8 cellular contexts compared by ENCODE assay signal in genomic region chr4:186725422-186726149, GRCh38. TPM values are rescaled to one million over a fixed set of nuclear protein-coding genes. Genes with fewer than 3 reads are reported as not detected.
A peak's percentile ranks its signal among the peaks of the same experiment; 100 is the strongest.
DNase-seq lines count a peak whose midpoint lies in the region; ATAC-seq, FAIRE-seq and TF ChIP-seq lines count a peak whose summit lies in the region.

No MANE protein-coding gene starts in this region.

- peak overlapping the region; percentile 90 for H3K27ac Mint-ChIP-seq in stimulated activated naive B cell treated with anti-CD40 and anti-IgM and Interleukin-4, amounts not matched to agents 10 μg/mL and 1 μg/mL and 100 μg/mL, for 72 hours

- H3K9ac ChIP-seq in kidney (ENCODE audit: low read length in 2 of 2): peak overlapping the region; percentile 30 to 93

- FAIRE-seq in kidney (lab: Jason Lieb, UNC): no peak

- H3K36me3 Mint-ChIP-seq in stimulated activated naive B cell treated with anti-CD40 and anti-IgM and Interleukin-4, amounts not matched to agents 10 μg/mL and 1 μg/mL and 100 μg/mL, for 72 hours: no peaks in the 10 kb centered on the region

- peak overlapping the region; percentile 87 to 92 for H3K4me3 ChIP-seq in kidney (ENCODE audit: low read length in 2 of 2)

- ATAC-seq in stimulated activated naive B cell treated with anti-CD40 and anti-IgM and Interleukin-4, amounts not matched to agents 10 μg/mL and 1 μg/mL and 100 μg/mL, for 72 hours (replicated peaks): peak in 1 of 2 donors; percentile 63

- peaks cover 40 to 78% of the 10 kb centered on the region in 2 donors for H3K27me3 Mint-ChIP-seq in stimulated activated naive B cell treated with anti-CD40 and anti-IgM and Interleukin-4, amounts not matched to agents 10 μg/mL and 1 μg/mL and 100 μg/mL, for 72 hours

- peaks cover 0 to 1% of the 10 kb centered on the region in 2 donors for H3K9me3 Mint-ChIP-seq in stimulated activated naive B cell treated with anti-CD40 and anti-IgM and Interleukin-4, amounts not matched to agents 10 μg/mL and 1 μg/mL and 100 μg/mL, for 72 hours

- no peaks in the 10 kb centered on the region for H3K36me3 ChIP-seq in kidney (ENCODE audit: control insufficient read depth in 1 of 2, insufficient read depth in 2 of 2, low read length in 2 of 2)

- H3K4me3 Mint-ChIP-seq in stimulated activated naive B cell treated with anti-CD40 and anti-IgM and Interleukin-4, amounts not matched to agents 10 μg/mL and 1 μg/mL and 100 μg/mL, for 72 hours: peak overlapping the region; percentile 46 to 57

- intact Hi-C loops in kidney (cut with DNase I): no loop called here

- no peaks in the 10 kb centered on the region for H3K4me1 ChIP-seq in kidney (ENCODE audit: control insufficient read depth in 1 of 2, insufficient read depth in 1 of 2, low read depth in 1 of 2, low read length in 2 of 2)

- peak; percentile 65 for DNase-seq in activated CD8-positive, alpha-beta memory T cell treated with anti-CD3 and anti-CD28 coated beads, Interleukin-2, amount 50 U/mL, for 48 hours
- DNase-seq in activated CD8-positive, alpha-beta memory T cell treated with anti-CD3 and anti-CD28 coated beads for 24 hours: no peak
- peak; percentile 19 for DNase-seq in NCI-H524 treated with DMSO at 0.1 percent for 48 hours (lab: John Stamatoyannopoulos, UW)
- DNase-seq in cerebellar cortex (ENCODE audit: low spot score): peak; percentile 80
- DNase-seq in kidney: peak; percentile 89
- no peak for DNase-seq in stimulated activated naive B cell treated with anti-CD40 and anti-IgM and Interleukin-4, amounts not matched to agents 10 μg/mL and 1 μg/mL and 100 μg/mL, for 72 hours
- DNase-seq in MV-4-11 (lab: John Stamatoyannopoulos, UW): no peak
- no peak for DNase-seq in stimulated activated CD4-positive, alpha-beta T cell treated with anti-CD3 and anti-CD28 coated beads, Interleukin-2, amount 100 ng/mL, for 48 hours

- no peaks in the 10 kb centered on the region for H3K9me3 ChIP-seq in kidney (ENCODE audit: control insufficient read depth in 1 of 2, low read length in 2 of 2)

- TF ChIP-seq CTCF in kidney (IDR thresholded peaks at IDR 0.05; ENCODE audit: borderline replicate concordance, extremely low read depth, insufficient read depth): peak; percentile 74

- H3K4me1 Mint-ChIP-seq in stimulated activated naive B cell treated with anti-CD40 and anti-IgM and Interleukin-4, amounts not matched to agents 10 μg/mL and 1 μg/mL and 100 μg/mL, for 72 hours: peaks cover 2 to 18% of the 10 kb centered on the region in 2 donors

- H3K27ac ChIP-seq in kidney (ENCODE audit: low read depth in 2 of 2, low read length in 2 of 2): peak overlapping the region; percentile 85 to 90

RNA-seq across cellular contexts. Expression of gene FAT1, which starts 1.9 kb away (rescaled TPM):
- total RNA-seq in kidney: 254 TPM
- polyA plus RNA-seq in kidney (ENCODE audit: insufficient read depth, low read depth, low replicate concordance): 62.2 TPM

Comparison
In these comparisons a context has a peak if more than half of its experiments do, and no peak if none do; other contexts are left out.
1. DNase-seq: peak in activated CD8-positive, alpha-beta memory T cell treated with anti-CD3 and anti-CD28 coated beads, Interleukin-2, amount 50 U/mL, for 48 hours (single experiment), NCI-H524 treated with DMSO at 0.1 percent for 48 hours (single experiment), cerebellar cortex (single experiment) and kidney (single experiment); none in activated CD8-positive, alpha-beta memory T cell treated with anti-CD3 and anti-CD28 coated beads for 24 hours (single experiment), stimulated activated naive B cell treated with anti-CD40 and anti-IgM and Interleukin-4, amounts not matched to agents 10 μg/mL and 1 μg/mL and 100 μg/mL, for 72 hours (single experiment), MV-4-11 (single experiment) and stimulated activated CD4-positive, alpha-beta T cell treated with anti-CD3 and anti-CD28 coated beads, Interleukin-2, amount 100 ng/mL, for 48 hours (0 of 2).